In genomic region chr9:129664664-129665007, GRCh38 we compare ENCODE assay signal across 12 cellular contexts. TPM values are rescaled to one million over a fixed set of nuclear protein-coding genes. Genes with fewer than 3 reads are reported as not detected.
DNase-seq lines count a peak whose midpoint lies in the region; ATAC-seq, FAIRE-seq and TF ChIP-seq lines count a peak whose summit lies in the region.
"Had no signal": no experiment of that assay in that cellular context is flagged by ENCODE, and none has a peak within 500 bp of the region (broad histone marks: within the 10 kb centered on the region; RNA-seq: fewer than 3 reads in every experiment).

No MANE protein-coding gene starts in this region.

- H3K36me3 ChIP-seq in HUES48 (ENCODE audit: control insufficient read depth, insufficient read depth, low read length): no peaks in the 10 kb centered on the region
- no peaks in the 10 kb centered on the region for H3K36me3 ChIP-seq in small intestine (ENCODE audit: control insufficient read depth in 2 of 2, insufficient read depth in 2 of 2, low read length in 2 of 2)

- H3K9me3 Mint-ChIP-seq in effector memory CD8-positive, alpha-beta T cell: no peaks in the 10 kb centered on the region
- no peaks in the 10 kb centered on the region for H3K9me3 Mint-ChIP-seq in neural crest cell

- 13 to 28% (median 24%) methylated on average over 13 of the region's 13 CpGs for WGBS in small intestine, 3 donors

- H3K27ac Mint-ChIP-seq in effector memory CD8-positive, alpha-beta T cell: no peak overlapping the region
- H3K27ac Mint-ChIP-seq in neural crest cell (ENCODE audit: unreplicated experiment): no peak overlapping the region

- peaks cover 5 to 6% of the 10 kb centered on the region in 2 donors for H3K4me1 Mint-ChIP-seq in effector memory CD8-positive, alpha-beta T cell (ENCODE audit: low read depth in 2 of 2)
- H3K4me1 Mint-ChIP-seq in neural crest cell: peaks cover 4% of the 10 kb centered on the region

- H3K4me3 Mint-ChIP-seq in effector memory CD8-positive, alpha-beta T cell: peak overlapping the region; percentile 84 to 88
- peak overlapping the region; percentile 57 for H3K4me3 Mint-ChIP-seq in neural crest cell

- no peak overlapping the region for H3K27ac ChIP-seq in AG04450 (ENCODE audit: low read depth, low read length)
- no peak overlapping the region for H3K27ac ChIP-seq in HUES48 (ENCODE audit: low read depth, low read length)
- H3K27ac ChIP-seq in small intestine (ENCODE audit: low read depth in 1 of 2, low read length in 1 of 2): no peak overlapping the region

- no peak for TF ChIP-seq CTCF in AG04450 (IDR thresholded peaks at IDR 0.05; ENCODE audit: low read depth, low read length)
- TF ChIP-seq CTCF in neural crest cell (conservative IDR thresholded peaks at IDR 0.05): no peak

- H3K4me3 ChIP-seq in AG04450 (ENCODE audit: low read depth, low read length) (peak overlapping the region; percentile 75), HUES48 (ENCODE audit: low read depth, low read length) (peak overlapping the region; percentile 61), small intestine (ENCODE audit: low read depth in 1 of 2, low read length in 2 of 2) (no peak overlapping the region)

- H3K27me3 ChIP-seq in AG04450 (ENCODE audit: control insufficient read depth, insufficient read depth, low read length) (no peaks in the 10 kb centered on the region), HUES48 (ENCODE audit: control insufficient read depth, insufficient read depth, low read length) (peaks cover 21% of the 10 kb centered on the region), small intestine (ENCODE audit: control insufficient read depth in 2 of 2, insufficient read depth in 2 of 2, low read length in 2 of 2) (peaks cover 0 to 2% of the 10 kb centered on the region in 2 donors)

- no peak overlapping the region for H3K9ac ChIP-seq in HUES48 (ENCODE audit: low read depth, low read length)

- H3K9me3 ChIP-seq in AG04450 (ENCODE audit: control insufficient read depth, insufficient read depth, low read length) (no peaks in the 10 kb centered on the region; the same call in 1 of the 2 replicates), HUES48 (ENCODE audit: control insufficient read depth, insufficient read depth, low read length) (no peaks in the 10 kb centered on the region), small intestine (ENCODE audit: control insufficient read depth, low read depth) (no peaks in the 10 kb centered on the region)

- no peaks in the 10 kb centered on the region for H3K36me3 Mint-ChIP-seq in effector memory CD8-positive, alpha-beta T cell (ENCODE audit: insufficient read depth)
- no peaks in the 10 kb centered on the region for H3K36me3 Mint-ChIP-seq in neural crest cell (ENCODE audit: low read depth)

- no peak for ATAC-seq in effector memory CD8-positive, alpha-beta T cell (replicated peaks)
- ATAC-seq in sciatic nerve: no peak

- POLR2A ChIA-PET in AG04450 (lab: Yijun Ruan, JAX): interaction anchor here (0.6 kb wide), 1 partner anchor 529 kb away, joined by 3 read pairs; no protein-coding TSS in a partner anchor

- CTCF ChIA-PET in AG04450 (lab: Charles Lee): no interaction called here

- FAIRE-seq in small intestine (lab: Jason Lieb, UNC): no peak

- H3K27me3 Mint-ChIP-seq in effector memory CD8-positive, alpha-beta T cell: peaks cover 17 to 28% of the 10 kb centered on the region in 2 donors
- peaks cover 53% of the 10 kb centered on the region for H3K27me3 Mint-ChIP-seq in neural crest cell (ENCODE audit: low read depth)

- DNase-seq in AG04450 (ENCODE audit: low read depth, low spot score) (no peak), neural crest cell (ENCODE audit: low read depth, low spot score) (no peak), Ammon's horn (ENCODE audit: low spot score) (no peak), small intestine (no peak), HUDEP-2 (lab: John Stamatoyannopoulos, UW; ENCODE audit: unreplicated experiment in 76 of 76) (no peak), sciatic nerve (ENCODE audit: low spot score) (no peak)
- no peak for DNase-seq in effector memory CD8-positive, alpha-beta T cell
- DNase-seq: DND-41, islet precursor cell, NCI-H748 treated with DMSO at 0.1 percent for 48 hours, trophoblast cell had no signal

- H3K4me1 ChIP-seq in HUES48 (ENCODE audit: control insufficient read depth, insufficient read depth, low read length): peaks cover 7% of the 10 kb centered on the region; the same call in 1 of the 2 replicates
- peaks cover 0 to 2% of the 10 kb centered on the region in 2 donors for H3K4me1 ChIP-seq in small intestine (ENCODE audit: control insufficient read depth in 2 of 2, insufficient read depth in 1 of 2, low read depth in 1 of 2, low read length in 1 of 2)

- intact Hi-C loops in sciatic nerve (cut with DNase I): no loop called here

RNA-seq across cellular contexts. Expression of gene PRRX2, which starts 0.8 kb away (rescaled TPM):
- 8.3 and 15.0 TPM in 2 replicates for polyA plus RNA-seq in AG04450 (2011; rRNA removed)
- 4.0 and 4.2 TPM in 2 replicates for polyA minus RNA-seq in AG04450 (2011; rRNA and poly(A)+ RNA removed)
- 0.65 and 0.68 TPM in 2 replicates for total RNA-seq in neural crest cell
- polyA plus RNA-seq in small intestine: 1 to 10 TPM in 1 of 3 donors, not detected in 2; 1.8 TPM
- 13.2 TPM for total RNA-seq in sciatic nerve

RNA-seq across cellular contexts. Expression of gene ASB6, which starts 22.7 kb away (rescaled TPM):
- polyA plus RNA-seq in AG04450 (2011; rRNA removed): 11.6 and 15.3 TPM in 2 replicates
- polyA minus RNA-seq in AG04450 (2011; rRNA and poly(A)+ RNA removed): 9.4 and 14.0 TPM in 2 replicates
- 20.9 and 21.9 TPM in 2 replicates for total RNA-seq in neural crest cell
- 10 to 100 TPM; 11.9 to 14.9 (median 14.1) TPM for polyA plus RNA-seq in small intestine
- total RNA-seq in sciatic nerve: 18.6 TPM

RNA-seq across cellular contexts. Expression of gene NTMT1, which starts 38.7 kb away (rescaled TPM):
- 49.3 and 50.4 TPM in 2 replicates for polyA plus RNA-seq in AG04450 (2011; rRNA removed)
- polyA minus RNA-seq in AG04450 (2011; rRNA and poly(A)+ RNA removed): 25.3 and 30.8 TPM in 2 replicates
- 50.9 and 51.8 TPM in 2 replicates for total RNA-seq in neural crest cell
- polyA plus RNA-seq in small intestine: 10 to 100 TPM; 42.5 to 64.3 (median 43.2) TPM
- total RNA-seq in sciatic nerve: 28.0 TPM

RNA-seq across cellular contexts. Expression of gene C9orf50, which starts 43.7 kb away (rescaled TPM):
- polyA plus RNA-seq in AG04450 (2011; rRNA removed) (0.26 and 0.30 TPM in 2 replicates), small intestine (under 1 TPM in 1 of 3 donors, not detected in 2; 0.09 TPM)
- polyA minus RNA-seq in AG04450 (2011; rRNA and poly(A)+ RNA removed): not detected in 2 replicates
- total RNA-seq in neural crest cell (0.26 and 0.27 TPM in 2 replicates), sciatic nerve (2.2 TPM)

Comparison
In these comparisons a context has a peak if more than half of its experiments do, and no peak if none do; other contexts are left out.
1. H3K4me3 ChIP-seq: peak in AG04450 (single experiment) and HUES48 (single experiment); none in small intestine (0 of 2).